ENCODE assay signal across 8 cellular contexts in the genomic region with DNA sequence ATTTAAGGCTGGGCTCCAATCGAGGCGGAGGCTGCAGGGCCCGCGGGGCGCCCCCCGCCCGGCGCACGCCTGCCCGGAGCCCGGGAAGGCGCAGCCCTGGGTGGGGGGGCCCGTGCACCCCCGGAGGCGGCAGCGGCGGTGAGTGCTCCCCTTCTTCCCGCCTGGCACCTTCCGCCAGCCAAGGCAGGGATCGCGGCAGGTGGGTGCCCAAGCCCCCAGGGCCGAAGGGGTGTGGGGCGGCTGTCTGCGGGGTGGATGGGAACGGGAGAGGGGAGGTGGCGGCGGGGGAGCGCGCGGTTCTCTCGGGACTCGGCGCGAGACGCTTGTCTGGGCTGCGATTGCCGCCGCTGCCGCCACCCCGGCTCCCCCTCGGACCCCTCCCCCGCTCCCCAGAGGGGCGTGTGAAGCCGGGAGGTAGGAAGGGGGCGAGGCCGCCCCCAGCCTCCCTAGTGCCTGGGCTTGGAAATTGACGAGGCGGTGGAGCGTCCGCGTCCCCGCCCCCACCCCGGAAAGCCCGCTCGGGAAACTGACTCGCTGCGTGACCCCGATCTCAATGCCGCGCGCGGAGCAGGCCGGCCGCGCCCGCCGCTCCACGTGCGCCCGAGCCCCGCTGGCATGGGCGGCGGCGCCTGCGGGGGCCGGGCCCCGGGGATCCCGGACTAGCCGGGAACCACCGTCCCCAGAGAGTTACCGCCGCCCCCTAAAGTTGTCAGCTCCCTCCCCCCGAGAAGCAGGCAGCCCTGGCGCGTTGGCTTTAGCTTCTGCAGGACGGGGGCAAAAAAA.
DNase-seq lines count a peak whose midpoint lies in the region; ATAC-seq and TF ChIP-seq lines count a peak whose summit lies in the region.

No MANE protein-coding gene starts in this region.

- H3K4me1 Mint-ChIP-seq in stimulated activated memory B cell treated with anti-CD40 and anti-IgM and Interleukin-4, amounts not matched to agents 10 μg/mL and 1 μg/mL and 100 μg/mL, for 72 hours, result peaks cover 36% of the 10 kb centered on the region

- H3K9me3 Mint-ChIP-seq in stimulated activated memory B cell treated with anti-CD40 and anti-IgM and Interleukin-4, amounts not matched to agents 10 μg/mL and 1 μg/mL and 100 μg/mL, for 72 hours, result no peaks in the 10 kb centered on the region

- H3K36me3 Mint-ChIP-seq in stimulated activated memory B cell treated with anti-CD40 and anti-IgM and Interleukin-4, amounts not matched to agents 10 μg/mL and 1 μg/mL and 100 μg/mL, for 72 hours, result no peaks in the 10 kb centered on the region

- TF ChIP-seq CTCF in GM10248 (IDR thresholded peaks at IDR 0.05; ENCODE audit: control extremely low read depth, extremely low read depth, low read depth, missing control alignments) (no peak), ascending aorta (IDR thresholded peaks at IDR 0.05) (no peak)

- peak; percentile 21 for ATAC-seq in GM21619 (IDR thresholded peaks at IDR 0.05; ENCODE audit: unreplicated experiment)
- peak; percentile 25 for ATAC-seq in stimulated activated memory B cell treated with anti-CD40 and anti-IgM and Interleukin-4, amounts not matched to agents 10 μg/mL and 1 μg/mL and 100 μg/mL, for 72 hours

- H3K4me1 ChIP-seq in ascending aorta (peaks cover 5 to 24% of the 10 kb centered on the region in 2 donors), iPS-20b (ENCODE audit: insufficient read depth, low read length) (peaks cover 27% of the 10 kb centered on the region)

- POLR2A ChIA-PET in GM10248 (lab: Yijun Ruan, JAX), result no interaction called here

- CTCF ChIA-PET in GM10248 (lab: Yijun Ruan, JAX), result interaction anchor here (0.7 to 1.3 kb wide), 2 partner anchors 38 to 226 kb away, joined by 3 read pairs; no protein-coding TSS in a partner anchor

- no peaks in the 10 kb centered on the region for H3K27me3 Mint-ChIP-seq in stimulated activated memory B cell treated with anti-CD40 and anti-IgM and Interleukin-4, amounts not matched to agents 10 μg/mL and 1 μg/mL and 100 μg/mL, for 72 hours

- DNase-seq in GM10248 (ENCODE audit: extremely low spot score) (peak; percentile 50), ascending aorta (ENCODE audit: low spot score in 2 of 2) (no peak), NCI-H2029 (lab: John Stamatoyannopoulos, UW) (no peak), NCI-H1048 (lab: John Stamatoyannopoulos, UW) (no peak)

- peak overlapping the region; percentile 68; the same call in 1 of the 2 replicates for H3K9ac ChIP-seq in iPS-20b (ENCODE audit: low read depth, low read length)

- intact Hi-C loops in ascending aorta (cut with DNase I), result loop anchor here (1.0 to 5.0 kb wide), 5 partner anchors 17 to 1190 kb away; a partner anchor contains a TSS

- peak overlapping the region; percentile 97 to 98 for H3K4me3 ChIP-seq in ascending aorta
- peak overlapping the region; percentile 82 for H3K4me3 ChIP-seq in iPS-20b (ENCODE audit: low read length)

- H3K27me3 ChIP-seq in ascending aorta (no peaks in the 10 kb centered on the region), iPS-20b (ENCODE audit: insufficient read depth, low read length) (peaks cover 30% of the 10 kb centered on the region; the same call in 1 of the 2 replicates)

- peak overlapping the region; percentile 51 for H3K27ac Mint-ChIP-seq in stimulated activated memory B cell treated with anti-CD40 and anti-IgM and Interleukin-4, amounts not matched to agents 10 μg/mL and 1 μg/mL and 100 μg/mL, for 72 hours

- H3K9me3 ChIP-seq in KOPT-K1 (ENCODE audit: insufficient read depth, low read length, poor library complexity, severe bottlenecking), result no peaks in the 10 kb centered on the region
- no peaks in the 10 kb centered on the region for H3K9me3 ChIP-seq in ascending aorta
- H3K9me3 ChIP-seq in iPS-20b (ENCODE audit: insufficient read depth, low read depth, low read length), result no peaks in the 10 kb centered on the region

- peak overlapping the region; percentile 83 for H3K27ac ChIP-seq in KOPT-K1 (ENCODE audit: low read depth, low read length, poor library complexity, severe bottlenecking)
- peak overlapping the region; percentile 81 to 86 for H3K27ac ChIP-seq in ascending aorta
- no peak overlapping the region for H3K27ac ChIP-seq in iPS-20b (ENCODE audit: low read length)

- peak overlapping the region; percentile 86 for H3K4me3 Mint-ChIP-seq in stimulated activated memory B cell treated with anti-CD40 and anti-IgM and Interleukin-4, amounts not matched to agents 10 μg/mL and 1 μg/mL and 100 μg/mL, for 72 hours

- H3K36me3 ChIP-seq in KOPT-K1 (ENCODE audit: insufficient read depth, low read length) (no peaks in the 10 kb centered on the region), ascending aorta (no peaks in the 10 kb centered on the region), iPS-20b (ENCODE audit: insufficient read depth, low read depth, low read length) (no peaks in the 10 kb centered on the region)
